Comparison of ENCODE assay signal across 15 cellular contexts in the genomic region with DNA sequence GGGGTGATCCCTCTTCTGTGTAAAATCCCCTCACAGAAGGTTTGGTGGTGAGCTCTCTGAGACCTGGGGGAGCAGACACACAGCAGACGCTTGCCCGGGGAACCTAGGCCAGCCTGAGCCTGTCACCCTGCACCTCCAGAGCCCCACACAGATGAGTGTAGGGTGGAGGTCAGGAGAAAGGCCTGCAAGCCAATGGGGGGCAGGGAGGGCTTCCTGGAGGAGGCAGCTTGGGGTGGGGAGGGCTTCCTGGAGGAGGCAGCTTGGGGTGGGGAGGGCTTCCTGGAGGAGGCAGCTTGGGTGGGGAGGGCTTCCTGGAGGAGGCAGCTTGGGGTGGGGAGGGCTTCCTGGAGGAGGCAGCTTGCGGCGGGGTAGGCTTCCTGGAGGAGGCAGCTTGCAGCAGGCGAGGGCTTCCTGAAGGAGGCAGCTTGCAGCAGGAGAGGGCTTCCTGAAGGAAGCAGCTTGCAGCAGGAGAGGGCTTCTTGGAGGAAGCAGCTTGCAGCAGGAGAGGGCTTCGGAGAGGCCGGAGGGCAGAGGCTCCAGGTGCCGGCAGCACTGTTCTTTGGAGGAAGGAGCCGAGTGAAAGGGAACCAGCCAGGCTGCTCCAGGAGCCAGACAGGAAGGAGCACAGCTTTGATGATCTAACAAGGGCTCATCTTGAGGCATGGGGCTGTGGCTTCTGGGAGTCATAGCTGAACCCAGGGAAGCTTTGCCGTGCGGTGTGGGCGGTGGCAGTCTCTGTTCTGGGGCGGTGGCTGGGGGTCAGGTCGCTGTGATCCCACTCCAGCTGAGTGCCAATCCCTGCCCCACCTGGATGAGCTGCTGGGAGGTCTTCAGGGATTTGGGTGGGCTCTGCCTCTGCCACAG.
DNase-seq lines count a peak whose midpoint lies in the region; ATAC-seq and TF ChIP-seq lines count a peak whose summit lies in the region.
"Had no signal": no experiment of that assay in that cellular context is flagged by ENCODE, and none has a peak within 500 bp of the region (broad histone marks: within the 10 kb centered on the region; RNA-seq: fewer than 3 reads in every experiment).

No MANE protein-coding gene starts in this region.

- no peak for TF ChIP-seq CTCF in upper lobe of right lung (IDR thresholded peaks at IDR 0.05)

- no peaks in the 10 kb centered on the region for H3K4me1 ChIP-seq in upper lobe of right lung

- intact Hi-C loops in upper lobe of right lung (cut with DNase I) = no loop called here

- peaks cover 1% of the 10 kb centered on the region for H3K4me1 Mint-ChIP-seq in activated naive CD8-positive, alpha-beta T cell treated with anti-CD3 and anti-CD28 coated beads, Interleukin-2, amount 10 ng/mL, durations not matched to agents 7 days and 5 days
- H3K4me1 Mint-ChIP-seq in activated naive CD8-positive, alpha-beta T cell treated with anti-CD3 and anti-CD28 coated beads for 36 hours = no peaks in the 10 kb centered on the region
- H3K4me1 Mint-ChIP-seq: activated B cell treated with CpG ODN at 0.5 μM for 24 hours had no signal

- no peaks in the 10 kb centered on the region for H3K27me3 Mint-ChIP-seq in activated naive CD8-positive, alpha-beta T cell treated with anti-CD3 and anti-CD28 coated beads, Interleukin-2, amount 10 ng/mL, durations not matched to agents 7 days and 5 days
- H3K27me3 Mint-ChIP-seq in activated naive CD8-positive, alpha-beta T cell treated with anti-CD3 and anti-CD28 coated beads for 36 hours = peaks cover 20% of the 10 kb centered on the region

- no peak for DNase-seq in activated naive CD8-positive, alpha-beta T cell treated with anti-CD3 and anti-CD28 coated beads, Interleukin-2, amount 10 ng/mL, durations not matched to agents 7 days and 5 days
- DNase-seq in activated naive CD8-positive, alpha-beta T cell treated with anti-CD3 and anti-CD28 coated beads for 36 hours = no peak
- DNase-seq in MV-4-11 (lab: John Stamatoyannopoulos, UW) (peak; percentile 52), SKM-1 (lab: John Stamatoyannopoulos, UW; ENCODE audit: unreplicated experiment) (no peak), upper lobe of right lung (no peak)
- DNase-seq in stimulated activated naive CD8-positive, alpha-beta T cell treated with anti-CD3 and anti-CD28 coated beads, Interleukin-15, Interleukin-2, amounts not matched to agents 100 U/mL and 50 U/mL, for 24 hours = no peak
- DNase-seq: activated B cell treated with CpG ODN at 0.5 μM for 24 hours; activated naive CD4-positive, alpha-beta T cell; mesendoderm; NCI-H1092 treated with DMSO at 0.1 percent for 48 hours; NCI-H524 treated with DMSO at 0.1 percent for 48 hours; SHP77 had no signal

- no peak overlapping the region for H3K27ac Mint-ChIP-seq in activated naive CD8-positive, alpha-beta T cell treated with anti-CD3 and anti-CD28 coated beads, Interleukin-2, amount 10 ng/mL, durations not matched to agents 7 days and 5 days
- no peak overlapping the region for H3K27ac Mint-ChIP-seq in activated naive CD8-positive, alpha-beta T cell treated with anti-CD3 and anti-CD28 coated beads for 36 hours
- H3K27ac Mint-ChIP-seq: activated B cell treated with CpG ODN at 0.5 μM for 24 hours had no signal

- H3K36me3 ChIP-seq in upper lobe of right lung = no peaks in the 10 kb centered on the region
- H3K36me3 ChIP-seq: heart left ventricle had no signal

- no peaks in the 10 kb centered on the region for H3K27me3 ChIP-seq in upper lobe of right lung

- no peaks in the 10 kb centered on the region for H3K9me3 ChIP-seq in upper lobe of right lung

- H3K36me3 Mint-ChIP-seq in activated naive CD8-positive, alpha-beta T cell treated with anti-CD3 and anti-CD28 coated beads, Interleukin-2, amount 10 ng/mL, durations not matched to agents 7 days and 5 days = no peaks in the 10 kb centered on the region
- H3K36me3 Mint-ChIP-seq in activated naive CD8-positive, alpha-beta T cell treated with anti-CD3 and anti-CD28 coated beads for 36 hours = no peaks in the 10 kb centered on the region

- H3K9me3 Mint-ChIP-seq in activated naive CD8-positive, alpha-beta T cell treated with anti-CD3 and anti-CD28 coated beads, Interleukin-2, amount 10 ng/mL, durations not matched to agents 7 days and 5 days = peaks cover 2% of the 10 kb centered on the region
- no peaks in the 10 kb centered on the region for H3K9me3 Mint-ChIP-seq in activated naive CD8-positive, alpha-beta T cell treated with anti-CD3 and anti-CD28 coated beads for 36 hours
- H3K9me3 Mint-ChIP-seq: activated B cell treated with CpG ODN at 0.5 μM for 24 hours had no signal

- no peak overlapping the region for H3K27ac ChIP-seq in upper lobe of right lung
- H3K27ac ChIP-seq: heart left ventricle had no signal

- peak; percentile 44 for ATAC-seq in activated naive CD8-positive, alpha-beta T cell treated with anti-CD3 and anti-CD28 coated beads, Interleukin-2, amount 10 ng/mL, durations not matched to agents 7 days and 5 days (ENCODE audit: low read depth)
- ATAC-seq in esophagus mucosa (peak; percentile 74), HG03135 (IDR thresholded peaks at IDR 0.05; ENCODE audit: unreplicated experiment) (no peak), upper lobe of right lung (no peak)
- peak; percentile 37 for ATAC-seq in stimulated activated naive CD8-positive, alpha-beta T cell treated with anti-CD3 and anti-CD28 coated beads, Interleukin-15, Interleukin-2, amounts not matched to agents 100 U/mL and 50 U/mL, for 24 hours

- no peak overlapping the region for H3K4me3 ChIP-seq in upper lobe of right lung
- H3K4me3 ChIP-seq: heart left ventricle had no signal

- POLR2A ChIA-PET in activated naive CD8-positive, alpha-beta T cell treated with anti-CD3 and anti-CD28 coated beads, Interleukin-2, amount 10 ng/mL, durations not matched to agents 7 days and 5 days (lab: Charles Lee) = interaction anchor here (0.6 kb wide), 1 partner anchor 313 kb away, joined by 3 read pairs; no protein-coding TSS in a partner anchor

- no peak overlapping the region for H3K4me3 Mint-ChIP-seq in activated naive CD8-positive, alpha-beta T cell treated with anti-CD3 and anti-CD28 coated beads, Interleukin-2, amount 10 ng/mL, durations not matched to agents 7 days and 5 days
- H3K4me3 Mint-ChIP-seq in activated naive CD8-positive, alpha-beta T cell treated with anti-CD3 and anti-CD28 coated beads for 36 hours = no peak overlapping the region
- H3K4me3 Mint-ChIP-seq: activated B cell treated with CpG ODN at 0.5 μM for 24 hours had no signal

Comparison
In these comparisons a context has a peak if more than half of its experiments do, and no peak if none do; other contexts are left out.
1. ATAC-seq: peak in activated naive CD8-positive, alpha-beta T cell treated with anti-CD3 and anti-CD28 coated beads, Interleukin-2, amount 10 ng/mL, durations not matched to agents 7 days and 5 days (single experiment), esophagus mucosa (single experiment) and stimulated activated naive CD8-positive, alpha-beta T cell treated with anti-CD3 and anti-CD28 coated beads, Interleukin-15, Interleukin-2, amounts not matched to agents 100 U/mL and 50 U/mL, for 24 hours (single experiment); none in HG03135 (single experiment) and upper lobe of right lung (single experiment).